8 cellular contexts compared by ENCODE assay signal in genomic region chr7:2314209-2314955, GRCh38. TPM values are rescaled to one million over a fixed set of nuclear protein-coding genes. Genes with fewer than 3 reads are reported as not detected.
DNase-seq lines count a peak whose midpoint lies in the region; TF ChIP-seq lines count a peak whose summit lies in the region.

SNX8 (minus strand) TSS chr7:2314441; CDS start chr7:2314421, 20 bp downstream.

- H3K56ac ChIP-seq in H9 (ENCODE audit: insufficient read length, low read depth, low read length) = no peak within 1 kb of the TSS

- H3K27ac Mint-ChIP-seq in H9 (no peak within 1 kb of the TSS; a peak in 4 of 7 replicates), neural crest cell (ENCODE audit: unreplicated experiment) (peak within 1 kb of the TSS; percentile 83)

- peaks cover 0 to 6% (median 5%) of the 10 kb centered on the region in 4 donors for H3K36me3 ChIP-seq in stomach

- no peak within 1 kb of the TSS for H3T11ph ChIP-seq in H9 (ENCODE audit: low read length)

- no peaks in the 10 kb centered on the region for H3K79me1 ChIP-seq in H9 (ENCODE audit: insufficient read depth, low read depth, low read length, poor library complexity, severe bottlenecking)

- H2AFZ ChIP-seq in H9 (ENCODE audit: low read length) = no peak within 1 kb of the TSS

- 100% methylated on average over 1 of the region's 78 CpGs for WGBS in H9 (ENCODE audit: extremely low coverage, insufficient read length, low lambda C conversion rate)
- WGBS in stomach, 5 donors = 1 to 3% (median 1%) methylated on average over 25 to 78 of the region's 78 CpGs

- H3K27me3 ChIP-seq in H9 (ENCODE audit: insufficient read depth, low read length) (no peaks in the 10 kb centered on the region), stomach (no peaks in the 10 kb centered on the region)

- no peaks in the 10 kb centered on the region; the same call in 1 of the 2 replicates for H3K27me3 Mint-ChIP-seq in H9 (ENCODE audit: low read depth)
- H3K27me3 Mint-ChIP-seq in neural crest cell (ENCODE audit: low read depth) = no peaks in the 10 kb centered on the region

- H4K5ac ChIP-seq in H9 (ENCODE audit: insufficient read length, low read depth, low read length) = no peak within 1 kb of the TSS

- no peaks in the 10 kb centered on the region; the same call in 1 of the 2 replicates for H3K79me2 ChIP-seq in H9 (ENCODE audit: insufficient read depth, low read length)

- no peak within 1 kb of the TSS for H2BK12ac ChIP-seq in H9 (ENCODE audit: insufficient read length, low read depth, low read length)

- no peak within 1 kb of the TSS for H2BK120ac ChIP-seq in H9 (ENCODE audit: low read depth, low read length, poor library complexity, severe bottlenecking)

- H3K23me2 ChIP-seq in H9 (ENCODE audit: insufficient read length, low read depth, low read length, poor library complexity, severe bottlenecking) = no peaks in the 10 kb centered on the region

- no peaks in the 10 kb centered on the region for H3K9me3 ChIP-seq in H9 (ENCODE audit: control insufficient read depth, low read depth, low read length)
- no peaks in the 10 kb centered on the region for H3K9me3 ChIP-seq in stomach

- H3K23ac ChIP-seq in H9 (ENCODE audit: insufficient read length, low read depth, low read length) = no peak within 1 kb of the TSS

- H3K4me2 ChIP-seq in H9 (ENCODE audit: insufficient read depth, insufficient read length, low read length) = peak within 1 kb of the TSS; percentile 69

- intact Hi-C loops in stomach (cut with DNase I; ENCODE audit: low total_unique reads) = no loop called here

- no peak within 1 kb of the TSS for H3K27ac ChIP-seq in H9 (ENCODE audit: insufficient read length, low read depth, low read length)
- peak within 1 kb of the TSS; percentile 77 to 93 (median 85) for H3K27ac ChIP-seq in stomach

- H3K4me3 Mint-ChIP-seq in H9 (peak within 1 kb of the TSS in 1 of 2 experiments; percentile 95; a peak in 4 of 5 replicates), neural crest cell (peak within 1 kb of the TSS; percentile 97)

- H3K9ac ChIP-seq in H9 (ENCODE audit: extremely low read depth, insufficient read length, low read length) = peak within 1 kb of the TSS; percentile 36

- H2BK20ac ChIP-seq in H9 (ENCODE audit: low read depth, low read length, poor library complexity, severe bottlenecking) = no peak within 1 kb of the TSS

- H4K20me1 ChIP-seq in H9 (ENCODE audit: control insufficient read depth, insufficient read depth, insufficient read length) = no peaks in the 10 kb centered on the region

- DNase-seq in ELR (ENCODE audit: low read depth) (peak; percentile 92), H9 (peak; percentile 95), M059J (ENCODE audit: low read depth) (peak; percentile 77), SHP77 treated with DMSO at 0.1 percent for 48 hours (lab: John Stamatoyannopoulos, UW) (peak; percentile 92), activated gamma-delta T cell (lab: John Stamatoyannopoulos, UW) (peak; percentile 95), foreskin fibroblast (peak; percentile 82 to 94), neural crest cell (ENCODE audit: low read depth, low spot score) (peak; percentile 99), stomach (peak; percentile 96)

- H3K14ac ChIP-seq in H9 (ENCODE audit: insufficient read depth, low read length) = no peak within 1 kb of the TSS; the same call in 1 of the 2 replicates

- TF ChIP-seq CTCF in H9 (conservative IDR thresholded peaks at IDR 0.05) = 0 out of 3 replicates have a peak, but pooled peaks have one; percentile 10
- no peak for TF ChIP-seq CTCF in foreskin fibroblast (IDR thresholded peaks at IDR 0.05; ENCODE audit: low read depth, low read length)
- TF ChIP-seq CTCF in neural crest cell (conservative IDR thresholded peaks at IDR 0.05) = no peak
- no peak for TF ChIP-seq CTCF in stomach (IDR thresholded peaks at IDR 0.05)

- no peak within 1 kb of the TSS for H4K91ac ChIP-seq in H9 (ENCODE audit: insufficient read length, low read depth, low read length)

- peaks cover 0 to 9% (median 0%) of the 10 kb centered on the region in 3 experiments; a peak in 3 of 7 replicates for H3K36me3 Mint-ChIP-seq in H9 (ENCODE audit: insufficient read depth in 1 of 3, low read depth in 3 of 3)
- no peaks in the 10 kb centered on the region for H3K36me3 Mint-ChIP-seq in neural crest cell (ENCODE audit: low read depth)

- H3K4me1 Mint-ChIP-seq in H9 = peaks cover 13 to 15% of the 10 kb centered on the region in 2 experiments
- H3K4me1 Mint-ChIP-seq in neural crest cell = peaks cover 25% of the 10 kb centered on the region

- peaks cover 3% of the 10 kb centered on the region; the same call in 1 of the 2 replicates for H3K4me1 ChIP-seq in H9 (ENCODE audit: insufficient read depth, low read length)
- H3K4me1 ChIP-seq in stomach = peaks cover 0 to 25% (median 15%) of the 10 kb centered on the region in 4 donors

- no peak within 1 kb of the TSS for H3K4ac ChIP-seq in H9 (ENCODE audit: low read depth, low read length)

- H3K4me3 ChIP-seq in foreskin fibroblast (ENCODE audit: low read depth in 1 of 2, low read length in 2 of 2) (peak within 1 kb of the TSS; percentile 51 to 91), stomach (peak within 1 kb of the TSS; percentile 71 to 98 (median 95))

- no peak for TF ChIP-seq EP300 in stomach (IDR thresholded peaks at IDR 0.05)

- H2AK5ac ChIP-seq in H9 (ENCODE audit: insufficient read length, low read length) = no peak within 1 kb of the TSS

- H4K8ac ChIP-seq in H9 (replicated peaks; ENCODE audit: insufficient read length, low read depth, low read length) = no peak within 1 kb of the TSS

- H3K18ac ChIP-seq in H9 (ENCODE audit: insufficient read length, low read depth, low read length) = peak within 1 kb of the TSS; percentile 64

- H3K9me3 Mint-ChIP-seq in H9 (no peaks in the 10 kb centered on the region; a peak in 1 of 5 replicates), neural crest cell (no peaks in the 10 kb centered on the region)

- no peak within 1 kb of the TSS for H2BK5ac ChIP-seq in H9 (ENCODE audit: insufficient read length, low read length)

- TF ChIP-seq POLR2A in stomach (IDR thresholded peaks at IDR 0.05) = no peak

- no peak within 1 kb of the TSS for H2BK15ac ChIP-seq in H9 (ENCODE audit: low read depth, low read length)

RNA-seq across cellular contexts. Expression of gene SNX8, which starts in this region (rescaled TPM):
- total RNA-seq in H9 (2021) = 40.6 and 45.6 TPM in 2 replicates
- total RNA-seq in M059J (2014; rRNA removed; shearing (Covaris generic)) = 9.6 and 10.0 TPM in 2 replicates
- 30.4 and 31.8 TPM in 2 replicates for total RNA-seq in neural crest cell
- total RNA-seq in stomach = 10 to 100 TPM in 3 of 5 donors, 1 to 10 TPM in 2; 7.7 to 72.9 (median 11.6) TPM
- 10 to 100 TPM; 11.7 to 13.4 (median 12.4) TPM for polyA plus RNA-seq in stomach
